In genomic region chr12:110739488-110739887, GRCh38 we compare ENCODE assay signal across 10 cellular contexts. TPM values are rescaled to one million over a fixed set of nuclear protein-coding genes. Genes with fewer than 3 reads are reported as not detected.
DNase-seq lines count a peak whose midpoint lies in the region; ATAC-seq, FAIRE-seq and TF ChIP-seq lines count a peak whose summit lies in the region.
"Had no signal": no experiment of that assay in that cellular context is flagged by ENCODE, and none has a peak within 500 bp of the region (broad histone marks: within the 10 kb centered on the region; RNA-seq: fewer than 3 reads in every experiment).

No MANE protein-coding gene starts in this region.

- peaks cover 56% of the 10 kb centered on the region for H3K36me3 Mint-ChIP-seq in activated naive CD8-positive, alpha-beta T cell treated with anti-CD3 and anti-CD28 coated beads for 36 hours
- peaks cover 4 to 11% of the 10 kb centered on the region in 2 donors for H3K36me3 Mint-ChIP-seq in naive B cell

- peaks cover 62% of the 10 kb centered on the region for H3K4me1 Mint-ChIP-seq in activated naive CD8-positive, alpha-beta T cell treated with anti-CD3 and anti-CD28 coated beads for 36 hours
- peaks cover 38 to 72% (median 60%) of the 10 kb centered on the region in 3 donors for H3K4me1 Mint-ChIP-seq in naive B cell

- peak overlapping the region; percentile 88 for H3K4me3 ChIP-seq in ACC112 (ENCODE audit: low read depth, low read length)

- no peak overlapping the region for H3K27ac ChIP-seq in ACC112 (ENCODE audit: low read depth, low read length)

- H3K27ac Mint-ChIP-seq in activated naive CD8-positive, alpha-beta T cell treated with anti-CD3 and anti-CD28 coated beads for 36 hours: peak overlapping the region; percentile 82
- peak overlapping the region in 4 of 6 donors; percentile 71 to 92 (median 78) for H3K27ac Mint-ChIP-seq in naive B cell

- H3K27me3 Mint-ChIP-seq in activated naive CD8-positive, alpha-beta T cell treated with anti-CD3 and anti-CD28 coated beads for 36 hours: no peaks in the 10 kb centered on the region
- H3K27me3 Mint-ChIP-seq in naive B cell: no peaks in the 10 kb centered on the region

- no peaks in the 10 kb centered on the region for H3K9me3 Mint-ChIP-seq in activated naive CD8-positive, alpha-beta T cell treated with anti-CD3 and anti-CD28 coated beads for 36 hours
- peaks cover 0 to 2% (median 0%) of the 10 kb centered on the region in 7 donors for H3K9me3 Mint-ChIP-seq in naive B cell

- no peaks in the 10 kb centered on the region for H3K36me3 ChIP-seq in ACC112 (ENCODE audit: insufficient read depth, low read length)

- DNase-seq in GM18507 (ENCODE audit: extremely low spot score, insufficient read length, low read depth) (no peak), naive B cell (no peak), NCI-H2196 (lab: John Stamatoyannopoulos, UW; ENCODE audit: unreplicated experiment) (no peak), OCI-M1 (lab: John Stamatoyannopoulos, UW) (no peak), H54 (ENCODE audit: insufficient read length, low spot score) (no peak)
- DNase-seq in activated naive CD8-positive, alpha-beta T cell treated with anti-CD3 and anti-CD28 coated beads for 36 hours: no peak
- DNase-seq: NCI-H2171, T-helper 9 cell had no signal

- peaks cover 82% of the 10 kb centered on the region for H3K79me2 ChIP-seq in ACC112 (ENCODE audit: control insufficient read depth, insufficient read depth, low read length, unreplicated experiment)

- peak overlapping the region; percentile 99 for H3K4me3 Mint-ChIP-seq in activated naive CD8-positive, alpha-beta T cell treated with anti-CD3 and anti-CD28 coated beads for 36 hours
- peak overlapping the region in 7 of 8 donors; percentile 41 to 100 (median 97) for H3K4me3 Mint-ChIP-seq in naive B cell

- TF ChIP-seq POLR2A in H54 (IDR thresholded peaks at IDR 0.05; ENCODE audit: low read depth, low read length): no peak

- no peak overlapping the region for H2AFZ ChIP-seq in ACC112 (ENCODE audit: low read length, unreplicated experiment)

- no peaks in the 10 kb centered on the region for H3K27me3 ChIP-seq in ACC112 (ENCODE audit: insufficient read depth, low read length)

- peaks cover 38% of the 10 kb centered on the region for H3K4me1 ChIP-seq in ACC112 (ENCODE audit: control insufficient read depth, insufficient read depth, low read length, unreplicated experiment)

- FAIRE-seq in GM18507 (lab: Jason Lieb, UNC) (peak; percentile 41), H54 (lab: Jason Lieb, UNC) (no peak)

- ATAC-seq in naive B cell (ENCODE audit: low read depth in 2 of 2) (no peak), GM21528 (IDR thresholded peaks at IDR 0.05; ENCODE audit: low FRiP score, unreplicated experiment) (no peak)

RNA-seq across cellular contexts. Expression of gene PPP1CC, which starts 3.2 kb away (rescaled TPM):
- total RNA-seq in activated naive CD8-positive, alpha-beta T cell treated with anti-CD3 and anti-CD28 coated beads for 36 hours: 100 to 1,000 TPM; 260 to 270 TPM
- polyA plus RNA-seq in naive B cell (ENCODE audit: low read depth in 6 of 6): 100 to 1,000 TPM; 198 to 315 (median 216) TPM

RNA-seq across cellular contexts. Expression of gene HVCN1, which starts 50.6 kb away (rescaled TPM):
- 10 to 100 TPM; 47.4 to 49.1 TPM for total RNA-seq in activated naive CD8-positive, alpha-beta T cell treated with anti-CD3 and anti-CD28 coated beads for 36 hours
- 100 to 1,000 TPM; 654 to 887 (median 845) TPM for polyA plus RNA-seq in naive B cell (ENCODE audit: low read depth in 6 of 6)
